In the genomic region with DNA sequence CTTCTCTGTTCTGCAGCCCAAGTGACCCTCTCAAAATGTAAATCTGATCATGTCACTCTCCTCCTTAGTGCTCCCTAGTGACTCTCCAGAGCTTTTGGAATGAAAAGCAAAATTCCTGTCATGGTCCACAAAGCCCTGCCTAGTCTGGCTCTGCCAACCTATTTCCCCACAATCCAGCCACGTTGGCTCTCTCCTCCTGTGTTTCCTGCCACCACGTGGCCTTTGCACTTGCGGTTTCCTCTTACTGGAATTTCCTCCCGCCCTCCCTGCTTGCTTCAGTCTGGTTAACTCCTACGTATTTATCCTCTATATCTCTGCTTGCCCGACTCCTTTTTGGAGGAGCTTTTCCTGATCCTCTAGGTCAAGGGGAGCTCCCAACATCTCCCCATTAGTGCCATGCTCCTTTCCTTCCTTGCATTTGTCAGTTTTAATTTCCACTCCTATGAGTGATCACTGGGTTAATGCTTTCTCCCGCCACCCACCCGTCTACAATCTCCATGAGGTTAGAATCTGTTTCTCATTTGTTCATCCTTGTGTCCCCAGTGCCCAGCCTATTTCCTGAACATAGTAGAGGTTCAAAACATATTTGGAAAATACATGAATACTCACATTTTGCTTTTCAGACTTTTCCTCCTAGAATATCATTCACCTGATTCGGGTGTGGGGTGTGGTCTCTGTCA, we compare ENCODE assay signal across 9 cellular contexts. TPM values are rescaled to one million over a fixed set of nuclear protein-coding genes. Genes with fewer than 3 reads are reported as not detected.
DNase-seq lines count a peak whose midpoint lies in the region; TF ChIP-seq lines count a peak whose summit lies in the region.
"Had no signal": no experiment of that assay in that cellular context is flagged by ENCODE, and none has a peak within 500 bp of the region (broad histone marks: within the 10 kb centered on the region; RNA-seq: fewer than 3 reads in every experiment).

No MANE protein-coding gene starts in this region.

- no peaks in the 10 kb centered on the region for H3K9me2 ChIP-seq in OCI-LY7 (ENCODE audit: insufficient read depth, low read length)

- H3K27me3 Mint-ChIP-seq in activated naive CD4-positive, alpha-beta T cell treated with anti-CD3 and anti-CD28 coated beads, Interleukin-2, amount 10 ng/mL, durations not matched to agents 7 days and 5 days = peaks cover 42% of the 10 kb centered on the region

- no peaks in the 10 kb centered on the region for H4K20me1 ChIP-seq in OCI-LY7 (ENCODE audit: insufficient read depth, low read length)

- H3K27ac ChIP-seq in ascending aorta = peak overlapping the region; percentile 93
- peak overlapping the region; percentile 43 to 82 for H3K27ac ChIP-seq in right atrium auricular region
- H3K27ac ChIP-seq in skin epidermis = peak overlapping the region in 19 of 21 experiments; percentile 1 to 91 (median 78)
- H3K27ac ChIP-seq in OCI-LY7 (ENCODE audit: low read depth, low read length, poor library complexity, severe bottlenecking) = no peak overlapping the region
- H3K27ac ChIP-seq: SK-N-MC had no signal

- CTCF ChIA-PET in activated naive CD4-positive, alpha-beta T cell treated with anti-CD3 and anti-CD28 coated beads, Interleukin-2, amount 10 ng/mL, durations not matched to agents 7 days and 5 days (lab: Charles Lee) = interaction anchor here (0.6 kb wide), 1 partner anchor 41 kb away, joined by 3 read pairs; no protein-coding TSS in a partner anchor
- CTCF ChIA-PET in OCI-LY7 (lab: Charles Lee; ENCODE audit: unreplicated experiment) = no interaction called here

- intact Hi-C loops in ascending aorta (cut with DNase I) (loop anchor here (1.0 kb wide), 1 partner anchor 11 kb away; the partner anchor contains the start of gene NNMT), OCI-LY7 (cut with micrococcal nuclease; ENCODE audit: unreplicated experiment) (no loop called here)

- H3K36me3 ChIP-seq in ascending aorta (peaks cover 37 to 63% of the 10 kb centered on the region in 2 donors), right atrium auricular region (peaks cover 34% of the 10 kb centered on the region), OCI-LY7 (ENCODE audit: insufficient read depth, low read length) (no peaks in the 10 kb centered on the region)

- POLR2A ChIA-PET in OCI-LY7 (lab: Charles Lee) = no interaction called here

- peaks cover 1% of the 10 kb centered on the region for H3K36me3 Mint-ChIP-seq in activated naive CD4-positive, alpha-beta T cell treated with anti-CD3 and anti-CD28 coated beads, Interleukin-2, amount 10 ng/mL, durations not matched to agents 7 days and 5 days

- no peaks in the 10 kb centered on the region for H3K9me3 Mint-ChIP-seq in activated naive CD4-positive, alpha-beta T cell treated with anti-CD3 and anti-CD28 coated beads, Interleukin-2, amount 10 ng/mL, durations not matched to agents 7 days and 5 days

- H3K4me1 ChIP-seq in ascending aorta (peaks cover 18 to 66% of the 10 kb centered on the region in 2 donors), right atrium auricular region (peaks cover 0 to 21% of the 10 kb centered on the region in 2 donors), OCI-LY7 (ENCODE audit: insufficient read depth, low read length, poor library complexity, severe bottlenecking) (no peaks in the 10 kb centered on the region)

- H3K27me3 ChIP-seq in ascending aorta (no peaks in the 10 kb centered on the region), right atrium auricular region (no peaks in the 10 kb centered on the region)

- DNase-seq in GM04504 (ENCODE audit: low read depth) = peak; percentile 88
- peak; percentile 56 to 92 for DNase-seq in ascending aorta (ENCODE audit: low spot score in 2 of 2)
- DNase-seq in right atrium auricular region (ENCODE audit: low spot score) = peak; percentile 89
- no peak for DNase-seq in activated CD4-positive, alpha-beta T cell treated with anti-CD3 and anti-CD28 coated beads, Interleukin-2, amount 50 U/mL, for 48 hours
- DNase-seq in activated naive CD4-positive, alpha-beta T cell treated with anti-CD3 and anti-CD28 coated beads, Interleukin-2, amount 10 ng/mL, durations not matched to agents 7 days and 5 days = no peak
- DNase-seq in effector CD8-positive, alpha-beta T cell (lab: John Stamatoyannopoulos, UW) = no peak
- DNase-seq in OCI-LY7 (ENCODE audit: low spot score) = no peak

- H3K4me2 ChIP-seq in OCI-LY7 (ENCODE audit: low read length) = no peak overlapping the region

- no peak overlapping the region for H2AFZ ChIP-seq in OCI-LY7 (ENCODE audit: low read length)

- H3K9me3 ChIP-seq in ascending aorta (peaks cover 0 to 5% of the 10 kb centered on the region in 2 donors), right atrium auricular region (peaks cover 0 to under 1% of the 10 kb centered on the region in 2 donors), OCI-LY7 (ENCODE audit: low read length) (no peaks in the 10 kb centered on the region)

- BruUV-seq in OCI-LY7 (replicated peaks; lab: Mats Ljungman, UMichigan) = no TSS peak

- peaks cover 11% of the 10 kb centered on the region for H3K4me1 Mint-ChIP-seq in activated naive CD4-positive, alpha-beta T cell treated with anti-CD3 and anti-CD28 coated beads, Interleukin-2, amount 10 ng/mL, durations not matched to agents 7 days and 5 days

- TF ChIP-seq CTCF in ascending aorta (IDR thresholded peaks at IDR 0.05) (no peak), right atrium auricular region (IDR thresholded peaks at IDR 0.05) (no peak), OCI-LY7 (conservative IDR thresholded peaks at IDR 0.05; ENCODE audit: low read length) (no peak)

- H3K4me3 Mint-ChIP-seq in activated naive CD4-positive, alpha-beta T cell treated with anti-CD3 and anti-CD28 coated beads, Interleukin-2, amount 10 ng/mL, durations not matched to agents 7 days and 5 days = no peak overlapping the region

- peak overlapping the region; percentile 34 to 56 for H3K4me3 ChIP-seq in ascending aorta
- H3K4me3 ChIP-seq in right atrium auricular region = peak overlapping the region; percentile 9 to 17
- H3K4me3 ChIP-seq in skin epidermis = peak overlapping the region in 3 of 7 experiments; percentile 5 to 10 (median 7)
- no peak overlapping the region for H3K4me3 ChIP-seq in OCI-LY7 (ENCODE audit: low read depth, low read length, poor library complexity, severe bottlenecking)
- H3K4me3 ChIP-seq: SK-N-MC had no signal

- H3K27ac Mint-ChIP-seq in activated naive CD4-positive, alpha-beta T cell treated with anti-CD3 and anti-CD28 coated beads, Interleukin-2, amount 10 ng/mL, durations not matched to agents 7 days and 5 days = no peak overlapping the region

- H3K79me2 ChIP-seq in OCI-LY7 (ENCODE audit: insufficient read depth, low read depth, low read length) = no peaks in the 10 kb centered on the region

RNA-seq across cellular contexts. Expression of gene NNMT, which starts 11.5 kb away (rescaled TPM):
- total RNA-seq in ascending aorta (1,040 TPM), right atrium auricular region (100 to 1,000 TPM in 1 of 2 donors, 10 to 100 TPM in 1; 83.7 to 240 TPM), OCI-LY7 (2022) (not detected in 2 replicates)
- total RNA-seq in OCI-LY7 (2014; rRNA removed; shearing (Covaris generic)) = not detected in 2 replicates

Comparison
In these comparisons a context has a peak if more than half of its experiments do, and no peak if none do; other contexts are left out.
1. DNase-seq: peak in GM04504 (single experiment), ascending aorta (2 of 2) and right atrium auricular region (single experiment); none in activated CD4-positive, alpha-beta T cell treated with anti-CD3 and anti-CD28 coated beads, Interleukin-2, amount 50 U/mL, for 48 hours (0 of 2), activated naive CD4-positive, alpha-beta T cell treated with anti-CD3 and anti-CD28 coated beads, Interleukin-2, amount 10 ng/mL, durations not matched to agents 7 days and 5 days (single experiment), effector CD8-positive, alpha-beta T cell (single experiment) and OCI-LY7 (single experiment).
2. RNA of gene NNMT, which starts 11.5 kb away (total RNA-seq): 1,040 TPM in ascending aorta (single experiment) and 83.7 to 240 TPM in right atrium auricular region; not detected in OCI-LY7; every median in the first group is over 10 times any median in the second.